Comparison of ENCODE assay signal across 1 cellular context in genomic region chr12:112980491-112981158, GRCh38.
TF ChIP-seq lines count a peak whose summit lies in the region.

No MANE protein-coding gene starts in this region.

TF ChIP-seq in HepG2, 621 proteins besides CTCF, POLR2A, EP300 and RAD21:
- TF ChIP-seq HHEX (CRISPR knock-in tag; IDR thresholded peaks at IDR 0.05): no peak
- TF ChIP-seq ZFP82 (CRISPR knock-in tag; IDR thresholded peaks at IDR 0.05; ENCODE audit: borderline replicate concordance): no peak
- no peak for TF ChIP-seq ELF3 (CRISPR knock-in tag; IDR thresholded peaks at IDR 0.05)
- no peak for TF ChIP-seq FOXK2 (IDR thresholded peaks at IDR 0.05)
- TF ChIP-seq ZNF44 (CRISPR knock-in tag; IDR thresholded peaks at IDR 0.05): no peak
- TF ChIP-seq TBP (CRISPR knock-in tag; IDR thresholded peaks at IDR 0.05): no peak
- no peak for TF ChIP-seq THAP11 (CRISPR knock-in tag; IDR thresholded peaks at IDR 0.05)
- no peak for TF ChIP-seq ZFP41 (CRISPR knock-in tag; IDR thresholded peaks at IDR 0.05; ENCODE audit: borderline replicate concordance)
- TF ChIP-seq RCOR2 (CRISPR knock-in tag; IDR thresholded peaks at IDR 0.05): no peak
- no peak for TF ChIP-seq ZFP36 (IDR thresholded peaks at IDR 0.05; ENCODE audit: borderline replicate concordance, low read depth, low read length, partially characterized antibody)
- TF ChIP-seq AHDC1 (CRISPR knock-in tag; IDR thresholded peaks at IDR 0.05; ENCODE audit: borderline replicate concordance): no peak
TF ChIP-seq in HepG2: peak in this region for 0.
